ENCODE assay signal across 18 cellular contexts in genomic region chr5:62585751-62586150, GRCh38. TPM values are rescaled to one million over a fixed set of nuclear protein-coding genes. Genes with fewer than 3 reads are reported as not detected.
A peak's percentile ranks its signal among the peaks of the same experiment; 100 is the strongest.
DNase-seq lines count a peak whose midpoint lies in the region; TF ChIP-seq lines count a peak whose summit lies in the region.
"Had no signal": no experiment of that assay in that cellular context is flagged by ENCODE, and none has a peak within 500 bp of the region (broad histone marks: within the 10 kb centered on the region; RNA-seq: fewer than 3 reads in every experiment).

No MANE protein-coding gene starts in this region.

- no peak for TF ChIP-seq POLR2A in spleen (IDR thresholded peaks at IDR 0.05)

- no peaks in the 10 kb centered on the region for H3K27me3 ChIP-seq in spleen (replicated peaks in 1 of 7)
- no peaks in the 10 kb centered on the region for H3K27me3 ChIP-seq in mesenchymal stem cell (ENCODE audit: control insufficient read depth in 1 of 2, insufficient read depth in 1 of 2, low read length in 2 of 2)
- H3K27me3 ChIP-seq: breast epithelium had no signal

- no peaks in the 10 kb centered on the region for H3K79me1 ChIP-seq in mesenchymal stem cell (replicated peaks; ENCODE audit: low read length, poor library complexity, severe bottlenecking)

- H2AFZ ChIP-seq in mesenchymal stem cell (ENCODE audit: low read depth, low read length) = no peak overlapping the region

- peaks cover 20% of the 10 kb centered on the region for H3K4me1 Mint-ChIP-seq in activated naive CD4-positive, alpha-beta T cell treated with anti-CD3 and anti-CD28 coated beads, Interleukin-2, amount 10 ng/mL, durations not matched to agents 7 days and 5 days

- H3K9me3 Mint-ChIP-seq in activated naive CD4-positive, alpha-beta T cell treated with anti-CD3 and anti-CD28 coated beads, Interleukin-2, amount 10 ng/mL, durations not matched to agents 7 days and 5 days = no peaks in the 10 kb centered on the region
- H3K9me3 Mint-ChIP-seq: activated naive CD4-positive, alpha-beta T cell treated with anti-CD3 and anti-CD28 coated beads, Interleukin-2, amount 50 U/mL, for 24 hours; CD8-positive, alpha-beta memory T cell; stimulated activated naive CD8-positive, alpha-beta T cell treated with anti-CD3 and anti-CD28 coated beads, Interleukin-15, amount 100 ng/mL, for 72 hours; T-helper 1 cell treated with Interleukin-12 subunit alpha and Interleukin-12 subunit beta and Interleukin-4 antibody, amounts not matched to agents 30 μg/mL and 1 μg/mL, for 36 hours had no signal

- no peak overlapping the region for H3K18ac ChIP-seq in mesenchymal stem cell (ENCODE audit: low read depth in 1 of 2, low read length in 2 of 2)

- H3K4me3 ChIP-seq in spleen = no peak overlapping the region
- H3K4me3 ChIP-seq in mesenchymal stem cell (ENCODE audit: insufficient read depth in 1 of 2, low read depth in 1 of 2, low read length in 2 of 2) = no peak overlapping the region
- H3K4me3 ChIP-seq: breast epithelium had no signal

- no peak overlapping the region for H2BK12ac ChIP-seq in mesenchymal stem cell (ENCODE audit: low read length in 2 of 2)

- H3K4me3 Mint-ChIP-seq in activated naive CD4-positive, alpha-beta T cell treated with anti-CD3 and anti-CD28 coated beads, Interleukin-2, amount 10 ng/mL, durations not matched to agents 7 days and 5 days = no peak overlapping the region
- H3K4me3 Mint-ChIP-seq: activated naive CD4-positive, alpha-beta T cell treated with anti-CD3 and anti-CD28 coated beads, Interleukin-2, amount 50 U/mL, for 24 hours; CD8-positive, alpha-beta memory T cell; stimulated activated naive CD8-positive, alpha-beta T cell treated with anti-CD3 and anti-CD28 coated beads, Interleukin-15, amount 100 ng/mL, for 72 hours; T-helper 1 cell treated with Interleukin-12 subunit alpha and Interleukin-12 subunit beta and Interleukin-4 antibody, amounts not matched to agents 30 μg/mL and 1 μg/mL, for 36 hours had no signal

- no peak for TF ChIP-seq CTCF in spleen (IDR thresholded peaks at IDR 0.05 in 8 of 11, conservative IDR thresholded peaks at IDR 0.05 in 3 of 11)

- H3K36me3 ChIP-seq in spleen (peaks cover 0 to 17% (median 2%) of the 10 kb centered on the region in 6 donors), mesenchymal stem cell (ENCODE audit: control insufficient read depth in 1 of 2, insufficient read depth in 2 of 2, low read depth in 1 of 2, low read length in 2 of 2) (peaks cover 0 to 6% of the 10 kb centered on the region in 2 experiments)
- H3K36me3 ChIP-seq: breast epithelium had no signal

- peak overlapping the region; percentile 26 for H3K27ac Mint-ChIP-seq in activated naive CD4-positive, alpha-beta T cell treated with anti-CD3 and anti-CD28 coated beads, Interleukin-2, amount 10 ng/mL, durations not matched to agents 7 days and 5 days
- H3K27ac Mint-ChIP-seq: activated naive CD4-positive, alpha-beta T cell treated with anti-CD3 and anti-CD28 coated beads, Interleukin-2, amount 50 U/mL, for 24 hours; T-helper 1 cell treated with Interleukin-12 subunit alpha and Interleukin-12 subunit beta and Interleukin-4 antibody, amounts not matched to agents 30 μg/mL and 1 μg/mL, for 36 hours had no signal

- intact Hi-C loops in spleen (cut with DNase I; ENCODE audit: low total_unique reads) = no loop called here

- no peak for DNase-seq in activated naive CD4-positive, alpha-beta T cell treated with anti-CD3 and anti-CD28 coated beads, Interleukin-2, amount 10 ng/mL, durations not matched to agents 7 days and 5 days
- DNase-seq in activated naive CD4-positive, alpha-beta T cell (lab: John Stamatoyannopoulos, UW) = no peak
- DNase-seq in RPMI7951 (ENCODE audit: low read depth) (peak; percentile 3), dermis blood vessel endothelial cell (peak; percentile 48), spleen (no peak), mesenchymal stem cell (no peak), NCI-H1105 (lab: John Stamatoyannopoulos, UW) (no peak), NCI-H82 treated with DMSO at 0.1 percent for 48 hours (lab: John Stamatoyannopoulos, UW; ENCODE audit: unreplicated experiment) (no peak)
- DNase-seq: CD8-positive, alpha-beta memory T cell; NCI-H1048; NCI-H2081; NCI-H510A; SIG-M5; stimulated activated CD4-positive, alpha-beta T cell treated with anti-CD3 and anti-CD28 coated beads, Interleukin-1b, Interleukin-23, amount 100 ng/mL, for 48 hours; stimulated activated naive CD8-positive, alpha-beta T cell treated with anti-CD3 and anti-CD28 coated beads, Interleukin-15, amount 100 ng/mL, for 72 hours had no signal

- no peak overlapping the region for H4K8ac ChIP-seq in mesenchymal stem cell (ENCODE audit: low read length)

- H4K91ac ChIP-seq in mesenchymal stem cell (ENCODE audit: low read length) = no peak overlapping the region

- peaks cover 9% of the 10 kb centered on the region for H3K36me3 Mint-ChIP-seq in activated naive CD4-positive, alpha-beta T cell treated with anti-CD3 and anti-CD28 coated beads, Interleukin-2, amount 10 ng/mL, durations not matched to agents 7 days and 5 days

- CTCF ChIA-PET in activated naive CD4-positive, alpha-beta T cell treated with anti-CD3 and anti-CD28 coated beads, Interleukin-2, amount 10 ng/mL, durations not matched to agents 7 days and 5 days (lab: Charles Lee) = no interaction called here

- H3K4me1 ChIP-seq in spleen (peaks cover 0 to 36% (median 7%) of the 10 kb centered on the region in 6 donors), mesenchymal stem cell (ENCODE audit: control insufficient read depth, insufficient read depth, low read depth, low read length) (no peaks in the 10 kb centered on the region)
- H3K4me1 ChIP-seq: breast epithelium had no signal

- H2AK5ac ChIP-seq in mesenchymal stem cell (ENCODE audit: low read length, severe bottlenecking) = no peak overlapping the region

- H3K9me3 ChIP-seq in spleen (no peaks in the 10 kb centered on the region), mesenchymal stem cell (ENCODE audit: control insufficient read depth, low read length) (no peaks in the 10 kb centered on the region)
- H3K9me3 ChIP-seq: breast epithelium had no signal

- H3K4ac ChIP-seq in mesenchymal stem cell (ENCODE audit: low read depth in 1 of 2, low read length in 2 of 2) = no peak overlapping the region

- peak overlapping the region in 7 of 8 donors; percentile 21 to 66 (median 44) for H3K27ac ChIP-seq in spleen
- H3K27ac ChIP-seq in mesenchymal stem cell (ENCODE audit: low read length, poor library complexity, severe bottlenecking) = no peak overlapping the region
- H3K27ac ChIP-seq: breast epithelium had no signal

- no peak overlapping the region for H2BK15ac ChIP-seq in mesenchymal stem cell (ENCODE audit: low read depth, poor library complexity, severe bottlenecking)

- no peak overlapping the region for H3K14ac ChIP-seq in mesenchymal stem cell (ENCODE audit: low read length in 2 of 2)

- H2BK5ac ChIP-seq in mesenchymal stem cell (ENCODE audit: low read depth, low read length, poor library complexity, severe bottlenecking) = no peak overlapping the region

- H3K4me2 ChIP-seq in mesenchymal stem cell (ENCODE audit: low read length, poor library complexity, severe bottlenecking) = no peak overlapping the region

- no peaks in the 10 kb centered on the region for H3K27me3 Mint-ChIP-seq in activated naive CD4-positive, alpha-beta T cell treated with anti-CD3 and anti-CD28 coated beads, Interleukin-2, amount 10 ng/mL, durations not matched to agents 7 days and 5 days
- H3K27me3 Mint-ChIP-seq: activated naive CD4-positive, alpha-beta T cell treated with anti-CD3 and anti-CD28 coated beads, Interleukin-2, amount 50 U/mL, for 24 hours; CD8-positive, alpha-beta memory T cell; stimulated activated naive CD8-positive, alpha-beta T cell treated with anti-CD3 and anti-CD28 coated beads, Interleukin-15, amount 100 ng/mL, for 72 hours had no signal

- H3K23ac ChIP-seq in mesenchymal stem cell (ENCODE audit: low read length in 2 of 2) = no peak overlapping the region

- H3K9ac ChIP-seq in mesenchymal stem cell (ENCODE audit: low read length) = no peak overlapping the region

- no peak overlapping the region for H2BK120ac ChIP-seq in mesenchymal stem cell (ENCODE audit: low read depth, low read length)

RNA-seq across cellular contexts. Expression of gene LRRC70, which starts 7.1 kb away (rescaled TPM):
- 0.12 and 0.59 TPM in 2 replicates for total RNA-seq in RPMI7951 (2014; rRNA removed; shearing (Covaris generic))
- 48.4 and 60.8 TPM in 2 replicates for total RNA-seq in dermis blood vessel endothelial cell
- total RNA-seq in spleen = 10 to 100 TPM in 4 of 7 donors, 1 to 10 TPM in 3; 7.2 to 15.4 (median 11.8) TPM
- 10 to 100 TPM in 1 of 3 donors, 1 to 10 TPM in 2; 3.9 to 11.4 (median 8.7) TPM for polyA plus RNA-seq in spleen
- 0.03 TPM for polyA plus RNA-seq in mesenchymal stem cell (2013, experiment 1 of 2)
- 0.07 TPM for polyA plus RNA-seq in mesenchymal stem cell (2013, experiment 2 of 2)

Comparison
In these comparisons a context has a peak if more than half of its experiments do, and no peak if none do; other contexts are left out.
1. DNase-seq: peak in RPMI7951 (single experiment) and dermis blood vessel endothelial cell (single experiment); none in activated naive CD4-positive, alpha-beta T cell treated with anti-CD3 and anti-CD28 coated beads, Interleukin-2, amount 10 ng/mL, durations not matched to agents 7 days and 5 days (single experiment), activated naive CD4-positive, alpha-beta T cell (0 of 4), spleen (single experiment), mesenchymal stem cell (single experiment), NCI-H1105 (single experiment) and NCI-H82 treated with DMSO at 0.1 percent for 48 hours (single experiment).